ENCODE assay signal across 1 cellular context in genomic region chr17:60165976-60166375, GRCh38.
TF ChIP-seq lines count a peak whose summit lies in the region.

No MANE protein-coding gene starts in this region.

TF ChIP-seq in IMR-90, 13 proteins besides CTCF, POLR2A, EP300 and RAD21:
- TF ChIP-seq CEBPB (IDR thresholded peaks at IDR 0.05; ENCODE audit: low read depth, low read length) (no peak), RCOR1 (IDR thresholded peaks at IDR 0.05; ENCODE audit: insufficient replicate concordance, low read length) (no peak), CHD1 (IDR thresholded peaks at IDR 0.05; ENCODE audit: low read depth, low read length) (no peak), BHLHE40 (IDR thresholded peaks at IDR 0.05; ENCODE audit: low read depth, low read length) (no peak), SMC3 (IDR thresholded peaks at IDR 0.05; ENCODE audit: low read depth, low read length) (no peak), MAFK (IDR thresholded peaks at IDR 0.05; ENCODE audit: low read depth, low read length) (no peak)
- TF ChIP-seq, protein P1, sequence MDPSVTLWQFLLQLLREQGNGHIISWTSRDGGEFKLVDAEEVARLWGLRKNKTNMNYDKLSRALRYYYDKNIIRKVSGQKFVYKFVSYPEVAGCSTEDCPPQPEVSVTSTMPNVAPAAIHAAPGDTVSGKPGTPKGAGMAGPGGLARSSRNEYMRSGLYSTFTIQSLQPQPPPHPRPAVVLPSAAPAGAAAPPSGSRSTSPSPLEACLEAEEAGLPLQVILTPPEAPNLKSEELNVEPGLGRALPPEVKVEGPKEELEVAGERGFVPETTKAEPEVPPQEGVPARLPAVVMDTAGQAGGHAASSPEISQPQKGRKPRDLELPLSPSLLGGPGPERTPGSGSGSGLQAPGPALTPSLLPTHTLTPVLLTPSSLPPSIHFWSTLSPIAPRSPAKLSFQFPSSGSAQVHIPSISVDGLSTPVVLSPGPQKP (IDR thresholded peaks at IDR 0.05; ENCODE audit: borderline replicate concordance, low read depth, low read length): no peak
